ENCODE assay signal across 12 cellular contexts in the genomic region with DNA sequence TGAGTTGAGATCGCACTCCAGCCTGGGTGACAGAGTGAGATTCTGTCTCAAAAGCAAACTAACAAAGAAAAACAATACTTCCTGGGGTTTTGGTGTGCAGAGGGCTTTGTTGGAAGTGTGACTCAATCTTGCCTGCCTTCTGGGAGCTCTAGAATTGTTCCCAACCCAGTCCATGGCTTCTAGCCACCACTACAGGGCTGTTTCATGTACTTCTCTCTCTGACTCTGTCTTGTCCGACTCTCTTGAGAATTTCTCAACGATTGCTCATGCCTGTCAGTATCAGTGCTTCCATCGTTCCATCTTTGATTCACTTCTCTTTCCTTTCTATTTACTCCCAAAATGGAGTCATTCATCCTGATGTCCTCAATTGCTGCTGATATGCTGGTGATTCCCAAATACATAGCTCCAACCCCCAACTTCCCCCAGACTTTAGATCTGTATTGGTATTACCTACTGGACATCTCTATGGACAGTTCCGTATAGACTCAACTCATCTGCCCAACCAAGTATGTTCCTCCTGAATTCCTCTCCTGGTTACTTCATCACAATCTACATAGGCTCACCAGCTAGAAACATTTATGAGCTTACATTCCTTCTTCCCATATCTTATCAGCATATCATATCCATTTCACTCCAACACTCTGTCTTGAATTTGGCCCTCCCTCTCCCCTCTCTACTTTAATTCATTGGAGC. TPM values are rescaled to one million over a fixed set of nuclear protein-coding genes. Genes with fewer than 3 reads are reported as not detected.
DNase-seq lines count a peak whose midpoint lies in the region; ATAC-seq and TF ChIP-seq lines count a peak whose summit lies in the region.
"Had no signal": no experiment of that assay in that cellular context is flagged by ENCODE, and none has a peak within 500 bp of the region (broad histone marks: within the 10 kb centered on the region; RNA-seq: fewer than 3 reads in every experiment).

No MANE protein-coding gene starts in this region.

- no peaks in the 10 kb centered on the region for H3K9me3 Mint-ChIP-seq in mesothelial cell of epicardium

- H3K27ac ChIP-seq in AG04450 (ENCODE audit: low read depth, low read length) (peak overlapping the region; percentile 68), HEK293 (ENCODE audit: extremely low read depth, low read depth, low read length) (no peak overlapping the region), aorta (ENCODE audit: low read depth in 1 of 2, low read length in 2 of 2) (no peak overlapping the region)

- no peaks in the 10 kb centered on the region; the same call in 1 of the 2 replicates for H3K9me3 ChIP-seq in AG04450 (ENCODE audit: control insufficient read depth, insufficient read depth, low read length)
- H3K9me3 ChIP-seq in HEK293 (ENCODE audit: control insufficient read depth, insufficient read depth, low read depth, low read length) = no peaks in the 10 kb centered on the region
- H3K9me3 ChIP-seq in aorta (ENCODE audit: control insufficient read depth, low read length) = no peaks in the 10 kb centered on the region

- H3K4me3 ChIP-seq in AG04450 (ENCODE audit: low read depth, low read length) (no peak overlapping the region), HEK293 (ENCODE audit: low read depth, low read length) (no peak overlapping the region), choroid plexus epithelial cell (ENCODE audit: low read depth, low read length) (no peak overlapping the region), aorta (ENCODE audit: low read length in 2 of 2) (no peak overlapping the region)

- no peak overlapping the region for H3K4me3 Mint-ChIP-seq in mesothelial cell of epicardium

- CTCF ChIA-PET in AG04450 (lab: Charles Lee) (interaction anchor here (1.0 to 1.2 kb wide), 3 partner anchors 9 to 77 kb away, joined by 3 to 4 read pairs (median 3); a partner anchor contains a TSS), HEK293 (lab: Yijun Ruan, JAX) (interaction anchor here (1.9 kb wide), 1 partner anchor 55 kb away, joined by 7 read pairs; no protein-coding TSS in a partner anchor)

- WGBS in aorta, 2 donors = 72 to 77% methylated on average over 5 of the region's 5 CpGs

- ATAC-seq in GM18909 (IDR thresholded peaks at IDR 0.05; ENCODE audit: poor library complexity, unreplicated experiment) = no peak
- ATAC-seq in aorta (ENCODE audit: low FRiP score) = no peak

- H3K27me3 ChIP-seq in AG04450 (ENCODE audit: control insufficient read depth, insufficient read depth, low read length) (no peaks in the 10 kb centered on the region), aorta (ENCODE audit: control insufficient read depth in 1 of 2, insufficient read depth in 2 of 2, low read length in 1 of 2) (no peaks in the 10 kb centered on the region)

- H3K36me3 Mint-ChIP-seq in mesothelial cell of epicardium = peaks cover 20% of the 10 kb centered on the region

- DNase-seq in AG04450 (ENCODE audit: low read depth, low spot score) (no peak), choroid plexus epithelial cell (ENCODE audit: low read depth) (peak; percentile 85), mesothelial cell of epicardium (ENCODE audit: low spot score in 2 of 2, unreplicated experiment in 2 of 2) (no peak), aorta (no peak), DMS79 treated with DMSO at 0.1 percent for 48 hours (lab: John Stamatoyannopoulos, UW) (no peak), 8988T (no peak)
- DNase-seq: amygdala, C1 segment of cervical spinal cord, NCI-H446 treated with DMSO at 0.1 percent for 48 hours had no signal

- no peak for TF ChIP-seq CTCF in AG04450 (IDR thresholded peaks at IDR 0.05; ENCODE audit: low read depth, low read length)
- no peak for TF ChIP-seq CTCF in HEK293 (tag by site-specific recombination; IDR thresholded peaks at IDR 0.05)
- TF ChIP-seq CTCF in choroid plexus epithelial cell (conservative IDR thresholded peaks at IDR 0.05; ENCODE audit: low read depth, low read length) = no peak
- TF ChIP-seq CTCF in mesothelial cell of epicardium (IDR thresholded peaks at IDR 0.05; ENCODE audit: unreplicated experiment) = no peak

- H3K36me3 ChIP-seq in HEK293 (ENCODE audit: control insufficient read depth in 2 of 2, insufficient read depth in 1 of 2, low read length in 2 of 2) (peaks cover 0 to 62% of the 10 kb centered on the region in 2 experiments; a peak in 2 of 3 replicates), aorta (ENCODE audit: control insufficient read depth in 1 of 2, insufficient read depth in 2 of 2, low read length in 1 of 2) (peaks cover 3 to 4% of the 10 kb centered on the region in 2 donors)

- H3K27me3 Mint-ChIP-seq in mesothelial cell of epicardium (ENCODE audit: low read depth) = no peaks in the 10 kb centered on the region

- peaks cover 44% of the 10 kb centered on the region for H3K4me1 Mint-ChIP-seq in mesothelial cell of epicardium

- H3K4me1 ChIP-seq in HEK293 (ENCODE audit: control insufficient read depth, insufficient read depth, low read length) (peaks cover 3% of the 10 kb centered on the region; the same call in 1 of the 2 replicates), aorta (ENCODE audit: control insufficient read depth in 1 of 2, insufficient read depth in 2 of 2, low read length in 2 of 2) (no peaks in the 10 kb centered on the region)

- intact Hi-C loops in aorta (cut with DNase I) = no loop called here

- peak overlapping the region; percentile 79 for H3K27ac Mint-ChIP-seq in mesothelial cell of epicardium

- POLR2A ChIA-PET in AG04450 (lab: Yijun Ruan, JAX) (interaction anchor here (1.0 to 3.8 kb wide), 2 partner anchors 17 to 39 kb away, joined by 4 to 17 read pairs; a partner anchor contains a TSS), HEK293 (lab: Yijun Ruan, JAX) (interaction anchor here (1.0 to 2.8 kb wide), 4 partner anchors 9 to 39 kb away, joined by 4 to 15 read pairs (median 8); a partner anchor contains a TSS)

TF ChIP-seq in HEK293, 187 proteins besides CTCF, POLR2A, EP300 and RAD21:
- TF ChIP-seq ZBTB17 (tag by site-specific recombination; IDR thresholded peaks at IDR 0.05) (peak; percentile 87), ZNF585B (tag by site-specific recombination; IDR thresholded peaks at IDR 0.05) (no peak)

RNA-seq across cellular contexts. Expression of a gene that starts 1.8 kb away (rescaled TPM):
- polyA plus RNA-seq in AG04450 (2011; rRNA removed) (963 and 1,068 TPM in 2 replicates), aorta (100 to 1,000 TPM; 234 to 237 TPM)
- polyA minus RNA-seq in AG04450 (2011; rRNA and poly(A)+ RNA removed) = 572 and 665 TPM in 2 replicates
- total RNA-seq in mesothelial cell of epicardium (247 to 261 TPM (median 254 TPM) in 3 replicates), aorta (100 to 1,000 TPM; 249 to 250 TPM)

RNA-seq across cellular contexts. Expression of a gene that starts 13.2 kb away (rescaled TPM):
- 43.1 and 50.0 TPM in 2 replicates for polyA plus RNA-seq in AG04450 (2011; rRNA removed)
- polyA minus RNA-seq in AG04450 (2011; rRNA and poly(A)+ RNA removed) = 74.8 and 108 TPM in 2 replicates
- total RNA-seq in mesothelial cell of epicardium = 65.7 to 67.9 TPM (median 67.8 TPM) in 3 replicates
- 10 to 100 TPM; 44.1 to 57.1 TPM for total RNA-seq in aorta
- 10 to 100 TPM; 30.1 to 75.6 TPM for polyA plus RNA-seq in aorta

RNA-seq across cellular contexts. Expression of a gene that starts 17.6 kb away (rescaled TPM):
- 29.7 and 37.8 TPM in 2 replicates for polyA plus RNA-seq in AG04450 (2011; rRNA removed)
- 61.5 and 77.9 TPM in 2 replicates for polyA minus RNA-seq in AG04450 (2011; rRNA and poly(A)+ RNA removed)
- total RNA-seq in mesothelial cell of epicardium = 158 to 162 TPM (median 159 TPM) in 3 replicates
- total RNA-seq in aorta = 10 to 100 TPM; 66.7 to 77.1 TPM
- polyA plus RNA-seq in aorta = 10 to 100 TPM; 13.5 to 55.6 TPM

RNA-seq across cellular contexts. Expression of a gene that starts 37.7 kb away (rescaled TPM):
- polyA plus RNA-seq in AG04450 (2011; rRNA removed) = 28.8 and 29.8 TPM in 2 replicates
- 28.6 and 32.8 TPM in 2 replicates for polyA minus RNA-seq in AG04450 (2011; rRNA and poly(A)+ RNA removed)
- total RNA-seq in mesothelial cell of epicardium = 38.2 to 42.2 TPM (median 39.0 TPM) in 3 replicates
- total RNA-seq in aorta = 10 to 100 TPM; 32.2 to 32.9 TPM
- polyA plus RNA-seq in aorta = 10 to 100 TPM; 24.3 to 53.1 TPM

RNA-seq across cellular contexts. Expression of a gene that starts 56.6 kb away (rescaled TPM):
- polyA plus RNA-seq in AG04450 (2011; rRNA removed) = not detected in 2 replicates
- polyA minus RNA-seq in AG04450 (2011; rRNA and poly(A)+ RNA removed) = not detected in 2 replicates
- total RNA-seq in mesothelial cell of epicardium = 0.36 to 1.1 TPM (median 0.78 TPM) in 3 replicates
- total RNA-seq in aorta = not detected
- under 1 TPM in 1 of 2 donors, not detected in 1; 0.10 TPM for polyA plus RNA-seq in aorta
- total RNA-seq: kidney epithelial cell had no signal
